15 cellular contexts compared by ENCODE assay signal in the genomic region with DNA sequence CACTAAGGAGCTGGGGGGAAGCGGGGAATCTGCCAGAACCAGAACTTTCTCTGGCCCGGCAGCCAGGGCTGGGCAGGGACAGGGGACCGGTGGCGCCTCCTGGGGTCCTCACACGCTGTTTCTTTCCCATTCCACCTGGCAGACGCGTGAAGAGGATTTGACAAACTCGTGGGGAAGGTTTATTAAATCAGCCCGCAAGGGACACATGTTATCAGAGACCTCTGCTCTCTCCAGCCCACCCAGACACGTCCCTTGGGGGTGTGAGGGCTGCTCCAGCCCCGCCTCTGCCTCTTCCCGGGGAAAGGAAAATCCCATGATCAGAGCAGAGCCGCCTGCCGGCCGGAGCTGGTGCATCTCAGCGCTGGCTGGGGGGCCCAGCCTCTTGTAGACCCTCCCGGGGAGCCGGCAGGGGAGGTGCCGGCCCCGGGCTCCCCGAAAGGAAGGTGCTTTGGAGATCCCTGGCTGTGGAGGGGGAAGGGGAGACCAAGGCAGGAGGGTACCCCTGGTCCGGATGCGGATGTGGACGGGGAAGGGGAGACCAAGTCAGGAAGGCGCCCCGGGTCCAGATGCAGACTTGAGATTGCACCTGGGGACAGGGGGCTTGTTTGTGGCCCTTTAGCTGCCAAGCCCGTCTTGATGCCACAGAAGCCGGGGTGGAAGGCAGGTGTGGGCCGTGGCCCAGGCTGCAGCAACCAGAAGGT.
DNase-seq lines count a peak whose midpoint lies in the region; ATAC-seq and TF ChIP-seq lines count a peak whose summit lies in the region.
"Had no signal": no experiment of that assay in that cellular context is flagged by ENCODE, and none has a peak within 500 bp of the region (broad histone marks: within the 10 kb centered on the region; RNA-seq: fewer than 3 reads in every experiment).

No MANE protein-coding gene starts in this region.

- H3K18ac ChIP-seq in IMR-90 (ENCODE audit: low read depth, low read length): no peak overlapping the region

- no peak overlapping the region for H4K8ac ChIP-seq in IMR-90 (ENCODE audit: low read depth in 2 of 2, low read length in 2 of 2)

- no peaks in the 10 kb centered on the region; the same call in none of the 2 replicates for H4K20me1 ChIP-seq in IMR-90 (ENCODE audit: insufficient read depth, low read length)

- no peak overlapping the region for H2BK20ac ChIP-seq in IMR-90 (ENCODE audit: low read depth, low read length)

- H3K4me3 ChIP-seq in BE2C (ENCODE audit: low read depth, low read length): peak overlapping the region; percentile 14
- H3K4me3 ChIP-seq in IMR-90 (ENCODE audit: insufficient read depth, low read depth, low read length): no peak overlapping the region
- H3K4me3 ChIP-seq in choroid plexus epithelial cell (ENCODE audit: low read depth, low read length): no peak overlapping the region
- H3K4me3 ChIP-seq: ascending aorta, pancreas had no signal

- H3K9me1 ChIP-seq in IMR-90 (ENCODE audit: insufficient read depth, low read length): peaks cover 8% of the 10 kb centered on the region

- dilution Hi-C loops in IMR-90 (cut with HindIII; ENCODE audit: low sequenced_read_pairs, unreplicated experiment): no loop called here

- in situ Hi-C loops in IMR-90 (cut with MboI; ENCODE audit: low sequenced_read_pairs): no loop called here

- no peak overlapping the region for H3K56ac ChIP-seq in IMR-90 (ENCODE audit: extremely low read depth, insufficient read depth, low read length)

- intact Hi-C loops in IMR-90 (cut with micrococcal nuclease): loop anchor here (5.0 kb wide), 1 partner anchor 146 kb away; no protein-coding TSS in a partner anchor

- H3K27me3 ChIP-seq in BE2C (no peaks in the 10 kb centered on the region), IMR-90 (ENCODE audit: control insufficient read depth, insufficient read depth, low read length) (no peaks in the 10 kb centered on the region)
- H3K27me3 ChIP-seq: ascending aorta, pancreas had no signal

- no peak for TF ChIP-seq POLR2A in IMR-90 (IDR thresholded peaks at IDR 0.05; ENCODE audit: low read depth, low read length)

- no peak overlapping the region for H3K23ac ChIP-seq in IMR-90 (ENCODE audit: low read depth, low read length)

- TF ChIP-seq CTCF in BE2C (IDR thresholded peaks at IDR 0.05; ENCODE audit: low read depth, low read length) (peak; percentile 70), IMR-90 (conservative IDR thresholded peaks at IDR 0.05; ENCODE audit: low read depth, low read length) (0 out of 2 replicates have a peak, but pooled peaks have one; percentile 0), choroid plexus epithelial cell (conservative IDR thresholded peaks at IDR 0.05; ENCODE audit: low read depth, low read length) (peak; percentile 43), nephron progenitor cell (IDR thresholded peaks at IDR 0.05) (peak; percentile 18)

- no peak overlapping the region for H3K27ac Mint-ChIP-seq in nephron progenitor cell
- H3K27ac Mint-ChIP-seq: CD4-positive, alpha-beta T cell had no signal

- H4K91ac ChIP-seq in IMR-90 (ENCODE audit: insufficient read depth, low read depth, low read length): no peak overlapping the region

- WGBS in IMR-90 (ENCODE audit: extremely low coverage in 2 of 2, insufficient read length in 1 of 2), 2 experiments: 95% methylated on average over 3 of the region's 29 CpGs; no CpG with 5 or more reads in 1 of the 2 experiments

- H2BK15ac ChIP-seq in IMR-90 (ENCODE audit: low read depth, low read length): no peak overlapping the region

- no peak overlapping the region for H2AFZ ChIP-seq in IMR-90 (replicated peaks; ENCODE audit: low read length, poor library complexity)

- H2AK5ac ChIP-seq in IMR-90 (ENCODE audit: low read depth, low read length): no peak overlapping the region

- H3K9ac ChIP-seq in IMR-90 (ENCODE audit: low read depth, low read length): no peak overlapping the region

- H2BK5ac ChIP-seq in IMR-90 (ENCODE audit: low read depth, low read length, poor library complexity, severe bottlenecking): no peak overlapping the region

- CTCF ChIA-PET in IMR-90 (lab: Yijun Ruan, JAX): no interaction called here
- CTCF ChIA-PET in HEK293T (lab: Yijun Ruan, JAX): no interaction called here

- no TSS peak for BruUV-seq in IMR-90 (replicated peaks; lab: Mats Ljungman, UMichigan)

- H2AK9ac ChIP-seq in IMR-90 (replicated peaks; ENCODE audit: low read depth, low read length, poor library complexity): no peak overlapping the region

- H3K4me2 ChIP-seq in IMR-90 (ENCODE audit: low read depth, low read length): no peak overlapping the region

- H2BK120ac ChIP-seq in IMR-90 (ENCODE audit: low read depth, low read length): no peak overlapping the region

- H3K4ac ChIP-seq in IMR-90 (ENCODE audit: low read depth, low read length): no peak overlapping the region

- peaks cover 26% of the 10 kb centered on the region for H3K4me1 Mint-ChIP-seq in nephron progenitor cell

- no peaks in the 10 kb centered on the region; a peak in 1 of 4 replicates for H3K79me1 ChIP-seq in IMR-90 (ENCODE audit: low read depth in 1 of 2, low read length in 2 of 2)

- H3K36me3 Mint-ChIP-seq in nephron progenitor cell (ENCODE audit: low read depth): no peaks in the 10 kb centered on the region

- H3K9me3 Mint-ChIP-seq in nephron progenitor cell: no peaks in the 10 kb centered on the region
- H3K9me3 Mint-ChIP-seq: CD4-positive, alpha-beta T cell had no signal

- H3K14ac ChIP-seq in IMR-90 (replicated peaks; ENCODE audit: low read depth, low read length): no peak overlapping the region

- TF ChIP-seq RAD21 in IMR-90 (IDR thresholded peaks at IDR 0.05; ENCODE audit: low read length): no peak

- H3K27ac ChIP-seq in IMR-90 (ENCODE audit: insufficient read depth, low read length): no peak overlapping the region
- H3K27ac ChIP-seq: ascending aorta, HL-60, pancreas had no signal

- H3K4me3 Mint-ChIP-seq in nephron progenitor cell: no peak overlapping the region
- H3K4me3 Mint-ChIP-seq: CD4-positive, alpha-beta T cell had no signal

- POLR2A ChIA-PET in IMR-90 (lab: Charles Lee; ENCODE audit: unreplicated experiment): no interaction called here
- POLR2A ChIA-PET in HEK293T (lab: Yijun Ruan, JAX): no interaction called here

- ATAC-seq in IMR-90 (ENCODE audit: low read depth): no peak
- ATAC-seq in HG02973 (IDR thresholded peaks at IDR 0.05; ENCODE audit: unreplicated experiment): no peak
- ATAC-seq: activated CD4-positive, CD25-positive, alpha-beta regulatory T cell treated with anti-CD3 and anti-CD28 coated beads, Interleukin-2, amount 50 U/mL, for 24 hours had no signal

- DNase-seq in BE2C: peak; percentile 92
- no peak for DNase-seq in IMR-90
- no peak for DNase-seq in choroid plexus epithelial cell (ENCODE audit: low read depth)
- peak; percentile 61 for DNase-seq in nephron progenitor cell
- DNase-seq in HUDEP-2 (lab: John Stamatoyannopoulos, UW; ENCODE audit: unreplicated experiment in 76 of 76): no peak
- DNase-seq in SHP77 (lab: John Stamatoyannopoulos, UW): no peak
- DNase-seq in HEK293T (ENCODE audit: extremely low spot score): no peak
- DNase-seq: activated T-cell treated with anti-CD3 and anti-CD28 coated beads, Interleukin-2, amount 50 U/mL, for 48 hours; CD4-positive, alpha-beta T cell; stimulated activated CD4-positive, alpha-beta T cell treated with anti-CD3 and anti-CD28 coated beads, Interleukin-1b, Interleukin-23, amount 100 ng/mL, for 48 hours had no signal

- peaks cover 33% of the 10 kb centered on the region for H3K4me1 ChIP-seq in BE2C
- H3K4me1 ChIP-seq in IMR-90 (ENCODE audit: control insufficient read depth, insufficient read depth, low read length): peaks cover 2% of the 10 kb centered on the region; the same call in 1 of the 2 replicates
- H3K4me1 ChIP-seq: pancreas had no signal

- H3K9me3 ChIP-seq in BE2C: no peaks in the 10 kb centered on the region
- H3K9me3 ChIP-seq in IMR-90 (ENCODE audit: control insufficient read depth, insufficient read depth, low read length): no peaks in the 10 kb centered on the region
- H3K9me3 ChIP-seq: ascending aorta, pancreas had no signal

- H3K27me3 Mint-ChIP-seq in nephron progenitor cell (ENCODE audit: low read depth, poor library complexity): peaks cover 2% of the 10 kb centered on the region
- H3K27me3 Mint-ChIP-seq: CD4-positive, alpha-beta T cell had no signal

- H4K5ac ChIP-seq in IMR-90 (ENCODE audit: low read depth, low read length): no peak overlapping the region

- H3K36me3 ChIP-seq in BE2C (no peaks in the 10 kb centered on the region; the same call in 1 of the 2 replicates), IMR-90 (ENCODE audit: control insufficient read depth, insufficient read depth, low read length) (no peaks in the 10 kb centered on the region)
- H3K36me3 ChIP-seq: ascending aorta, pancreas had no signal

TF ChIP-seq in IMR-90, 13 proteins besides CTCF, POLR2A, EP300 and RAD21:
- no peak for TF ChIP-seq MXI1 (IDR thresholded peaks at IDR 0.05; ENCODE audit: borderline replicate concordance, low read depth, low read length)
- TF ChIP-seq SMC3 (IDR thresholded peaks at IDR 0.05; ENCODE audit: low read depth, low read length): no peak
- TF ChIP-seq RFX5 (IDR thresholded peaks at IDR 0.05; ENCODE audit: low read depth, low read length): no peak
- no peak for TF ChIP-seq NFE2L2 (IDR thresholded peaks at IDR 0.05; ENCODE audit: low read depth, low read length)

TF ChIP-seq in HEK293T, 16 proteins besides CTCF, POLR2A, EP300 and RAD21:
- no peak for TF ChIP-seq FOXA1 (IDR thresholded peaks at IDR 0.05)
- no peak for TF ChIP-seq CTBP1 (IDR thresholded peaks at IDR 0.05; ENCODE audit: borderline replicate concordance)
- no peak for TF ChIP-seq ZNF384 (IDR thresholded peaks at IDR 0.05)
- TF ChIP-seq HDGF (IDR thresholded peaks at IDR 0.05; ENCODE audit: borderline replicate concordance): no peak
- TF ChIP-seq BHLHE40 (IDR thresholded peaks at IDR 0.05; ENCODE audit: borderline replicate concordance): no peak
- no peak for TF ChIP-seq SP1 (IDR thresholded peaks at IDR 0.05)
- TF ChIP-seq SUZ12 (IDR thresholded peaks at IDR 0.05): no peak
- TF ChIP-seq TARDBP (IDR thresholded peaks at IDR 0.05): no peak
- TF ChIP-seq, protein P1, sequence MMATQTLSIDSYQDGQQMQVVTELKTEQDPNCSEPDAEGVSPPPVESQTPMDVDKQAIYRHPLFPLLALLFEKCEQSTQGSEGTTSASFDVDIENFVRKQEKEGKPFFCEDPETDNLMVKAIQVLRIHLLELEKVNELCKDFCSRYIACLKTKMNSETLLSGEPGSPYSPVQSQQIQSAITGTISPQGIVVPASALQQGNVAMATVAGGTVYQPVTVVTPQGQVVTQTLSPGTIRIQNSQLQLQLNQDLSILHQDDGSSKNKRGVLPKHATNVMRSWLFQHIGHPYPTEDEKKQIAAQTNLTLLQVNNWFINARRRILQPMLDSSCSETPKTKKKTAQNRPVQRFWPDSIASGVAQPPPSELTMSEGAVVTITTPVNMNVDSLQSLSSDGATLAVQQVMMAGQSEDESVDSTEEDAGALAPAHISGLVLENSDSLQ (IDR thresholded peaks at IDR 0.05): no peak
- no peak for TF ChIP-seq ARNT (IDR thresholded peaks at IDR 0.05)
- TF ChIP-seq ELF4 (IDR thresholded peaks at IDR 0.05): no peak
- TF ChIP-seq LEF1 (IDR thresholded peaks at IDR 0.05; ENCODE audit: borderline replicate concordance): no peak
- no peak for TF ChIP-seq FOXK2 (IDR thresholded peaks at IDR 0.05)
- no peak for TF ChIP-seq L3MBTL2 (conservative IDR thresholded peaks at IDR 0.05)

Comparison
In these comparisons a context has a peak if more than half of its experiments do, and no peak if none do; other contexts are left out.
1. DNase-seq: peak in BE2C (single experiment) and nephron progenitor cell (single experiment); none in IMR-90 (single experiment), choroid plexus epithelial cell (single experiment), HUDEP-2 (0 of 76), SHP77 (0 of 2) and HEK293T (single experiment).
2. CTCF ChIP-seq: peak in every context shown above with its lines; median percentile 70 in BE2C; 43 in choroid plexus epithelial cell; 18 in nephron progenitor cell; 0 in IMR-90.